In genomic region chr21:39315603-39316002, GRCh38 we compare ENCODE assay signal across 18 cellular contexts. TPM values are rescaled to one million over a fixed set of nuclear protein-coding genes. Genes with fewer than 3 reads are reported as not detected.
DNase-seq lines count a peak whose midpoint lies in the region; ATAC-seq, FAIRE-seq and TF ChIP-seq lines count a peak whose summit lies in the region.
"Had no signal": no experiment of that assay in that cellular context is flagged by ENCODE, and none has a peak within 500 bp of the region (broad histone marks: within the 10 kb centered on the region; RNA-seq: fewer than 3 reads in every experiment).

No MANE protein-coding gene starts in this region.

- TF ChIP-seq CTCF in OCI-LY7 (conservative IDR thresholded peaks at IDR 0.05; ENCODE audit: low read length) (0 out of 2 replicates have a peak, but pooled peaks have one; percentile 1), keratinocyte (optimal IDR thresholded peaks at IDR 0.05 in 1 of 3, IDR thresholded peaks at IDR 0.05 in 1 of 3, conservative IDR thresholded peaks at IDR 0.05 in 1 of 3; ENCODE audit: extremely low read depth in 1 of 3, insufficient read depth in 2 of 3, low read length in 3 of 3) (no peak), type B pancreatic cell (conservative IDR thresholded peaks at IDR 0.05) (no peak)

- H3K27ac ChIP-seq in OCI-LY7 (ENCODE audit: low read depth, low read length, poor library complexity, severe bottlenecking) (peak overlapping the region; percentile 90), keratinocyte (ENCODE audit: control insufficient read depth, insufficient read depth, low read length) (peak overlapping the region; percentile 16), caudate nucleus (ENCODE audit: low read depth, low read length) (no peak overlapping the region)
- H3K27ac ChIP-seq: thoracic aorta had no signal

- peaks cover 15% of the 10 kb centered on the region for H3K36me3 ChIP-seq in OCI-LY7 (ENCODE audit: insufficient read depth, low read length)
- no peaks in the 10 kb centered on the region for H3K36me3 ChIP-seq in keratinocyte (ENCODE audit: control insufficient read depth in 2 of 2, extremely low read depth in 1 of 2, insufficient read depth in 2 of 2, low read length in 2 of 2)
- peaks cover 16% of the 10 kb centered on the region for H3K36me3 ChIP-seq in MG63
- H3K36me3 ChIP-seq: thoracic aorta had no signal

- H3K4me2 ChIP-seq in OCI-LY7 (ENCODE audit: low read length) (peak overlapping the region; percentile 57), keratinocyte (ENCODE audit: control insufficient read depth, extremely low read depth, insufficient read depth, low read depth, low read length) (peak overlapping the region; percentile 9)

- H3K27me3 Mint-ChIP-seq in stimulated activated naive CD8-positive, alpha-beta T cell treated with anti-CD3 and anti-CD28 coated beads, Interleukin-15, Interleukin-2, amounts not matched to agents 100 ng/mL and 50 ng/mL, for 24 hours = no peaks in the 10 kb centered on the region
- H3K27me3 Mint-ChIP-seq in type B pancreatic cell = peaks cover 8% of the 10 kb centered on the region

- H3K27me3 ChIP-seq in keratinocyte (ENCODE audit: control insufficient read depth, extremely low read depth, insufficient read depth, low read length) = no peaks in the 10 kb centered on the region
- H3K27me3 ChIP-seq in MG63 = no peaks in the 10 kb centered on the region
- H3K27me3 ChIP-seq: hepatocyte, spleen had no signal

- H3K79me2 ChIP-seq in OCI-LY7 (ENCODE audit: insufficient read depth, low read depth, low read length) (peaks cover 26% of the 10 kb centered on the region), keratinocyte (ENCODE audit: control insufficient read depth, insufficient read depth, low read length) (peaks cover 15% of the 10 kb centered on the region)

- H3K36me3 Mint-ChIP-seq in stimulated activated naive CD8-positive, alpha-beta T cell treated with anti-CD3 and anti-CD28 coated beads, Interleukin-15, Interleukin-2, amounts not matched to agents 100 ng/mL and 50 ng/mL, for 24 hours (ENCODE audit: low read depth) = peaks cover 13% of the 10 kb centered on the region
- H3K36me3 Mint-ChIP-seq in type B pancreatic cell = peaks cover 16% of the 10 kb centered on the region

- H3K9me3 Mint-ChIP-seq in stimulated activated naive CD8-positive, alpha-beta T cell treated with anti-CD3 and anti-CD28 coated beads, Interleukin-15, Interleukin-2, amounts not matched to agents 100 ng/mL and 50 ng/mL, for 24 hours = no peaks in the 10 kb centered on the region
- H3K9me3 Mint-ChIP-seq in type B pancreatic cell = no peaks in the 10 kb centered on the region

- no peaks in the 10 kb centered on the region for H3K9me3 ChIP-seq in OCI-LY7 (ENCODE audit: low read length)
- H3K9me3 ChIP-seq in keratinocyte (ENCODE audit: control insufficient read depth, low read depth, low read length) = no peaks in the 10 kb centered on the region
- H3K9me3 ChIP-seq in MG63 = no peaks in the 10 kb centered on the region
- H3K9me3 ChIP-seq: spleen, thoracic aorta had no signal

- H3K9me2 ChIP-seq in OCI-LY7 (ENCODE audit: insufficient read depth, low read length) = no peaks in the 10 kb centered on the region

- DNase-seq in stimulated activated naive CD8-positive, alpha-beta T cell treated with anti-CD3 and anti-CD28 coated beads, Interleukin-15, Interleukin-2, amounts not matched to agents 100 U/mL and 50 U/mL, for 24 hours = no peak
- peak; percentile 19 for DNase-seq in OCI-LY7 (ENCODE audit: low spot score)
- DNase-seq in keratinocyte (ENCODE audit: low read depth, low spot score) = no peak
- DNase-seq in type B pancreatic cell (ENCODE audit: extremely low spot score, unreplicated experiment) = no peak
- no peak for DNase-seq in MG63
- DNase-seq in mesenteric fat pad (ENCODE audit: low spot score) = no peak
- no peak for DNase-seq in caudate nucleus (lab: John Stamatoyannopoulos, UW)
- DNase-seq: activated effector memory CD4-positive, alpha-beta T cell treated with anti-CD3 and anti-CD28 coated beads, Interleukin-2, amount 50 U/mL, for 16 hours; amygdala; NCI-H187; spleen had no signal

- H3K9ac ChIP-seq in keratinocyte (ENCODE audit: control insufficient read depth, extremely low read depth, insufficient read depth, low read length) = no peak overlapping the region

- no TSS peak for BruUV-seq in OCI-LY7 (replicated peaks; lab: Mats Ljungman, UMichigan)

- H3K4me1 ChIP-seq in OCI-LY7 (ENCODE audit: insufficient read depth, low read length, poor library complexity, severe bottlenecking) (peaks cover 68% of the 10 kb centered on the region), keratinocyte (ENCODE audit: control insufficient read depth, extremely low read depth, insufficient read depth, low read length) (peaks cover 42% of the 10 kb centered on the region)

- H4K20me1 ChIP-seq in OCI-LY7 (ENCODE audit: insufficient read depth, low read length) = peaks cover 9% of the 10 kb centered on the region
- H4K20me1 ChIP-seq in keratinocyte (ENCODE audit: control insufficient read depth, extremely low read depth, insufficient read depth, low read length) = no peaks in the 10 kb centered on the region

- CTCF ChIA-PET in OCI-LY7 (lab: Charles Lee; ENCODE audit: unreplicated experiment) = no interaction called here

- FAIRE-seq in keratinocyte (lab: Jason Lieb, UNC) = no peak
- FAIRE-seq: endometrium, islet of Langerhans had no signal

- ATAC-seq in stimulated activated naive CD8-positive, alpha-beta T cell treated with anti-CD3 and anti-CD28 coated beads, Interleukin-15, Interleukin-2, amounts not matched to agents 100 U/mL and 50 U/mL, for 24 hours = no peak
- ATAC-seq: Panc1 had no signal

- POLR2A ChIA-PET in OCI-LY7 (lab: Charles Lee) = interaction anchor here (0.6 to 7.6 kb wide), 7 partner anchors 11 to 72 kb away, joined by 3 to 50 read pairs (median 8); partner anchors contain the start of gene HMGN1

- peak overlapping the region; percentile 4 for H3K4me3 Mint-ChIP-seq in stimulated activated naive CD8-positive, alpha-beta T cell treated with anti-CD3 and anti-CD28 coated beads, Interleukin-15, Interleukin-2, amounts not matched to agents 100 ng/mL and 50 ng/mL, for 24 hours
- peak overlapping the region; percentile 18 for H3K4me3 Mint-ChIP-seq in type B pancreatic cell

- dilution Hi-C loops in keratinocyte (cut with MboI; ENCODE audit: extremely low pct_ligation_motif_present, low sequenced_read_pairs) = no loop called here

- H3K4me3 ChIP-seq in OCI-LY7 (ENCODE audit: low read depth, low read length, poor library complexity, severe bottlenecking) (peak overlapping the region; percentile 9), keratinocyte (ENCODE audit: control insufficient read depth in 2 of 3, extremely low read depth in 1 of 3, insufficient read depth in 2 of 3, low read depth in 1 of 3, low read length in 3 of 3) (no peak overlapping the region), MG63 (no peak overlapping the region)
- H3K4me3 ChIP-seq: hepatocyte, lung, thoracic aorta had no signal

- intact Hi-C loops in OCI-LY7 (cut with micrococcal nuclease; ENCODE audit: unreplicated experiment) = no loop called here

- peaks cover 49% of the 10 kb centered on the region for H3K4me1 Mint-ChIP-seq in stimulated activated naive CD8-positive, alpha-beta T cell treated with anti-CD3 and anti-CD28 coated beads, Interleukin-15, Interleukin-2, amounts not matched to agents 100 ng/mL and 50 ng/mL, for 24 hours (ENCODE audit: low read depth)
- peaks cover 38% of the 10 kb centered on the region for H3K4me1 Mint-ChIP-seq in type B pancreatic cell (ENCODE audit: unreplicated experiment)

- H2AFZ ChIP-seq in OCI-LY7 (ENCODE audit: low read length) = peak overlapping the region; percentile 75; the same call in 1 of the 2 replicates
- no peak overlapping the region for H2AFZ ChIP-seq in keratinocyte (ENCODE audit: control insufficient read depth, low read length)
- H2AFZ ChIP-seq: hepatocyte had no signal

- no peak overlapping the region for H3K27ac Mint-ChIP-seq in stimulated activated naive CD8-positive, alpha-beta T cell treated with anti-CD3 and anti-CD28 coated beads, Interleukin-15, Interleukin-2, amounts not matched to agents 100 ng/mL and 50 ng/mL, for 24 hours
- H3K27ac Mint-ChIP-seq in type B pancreatic cell = peak overlapping the region; percentile 21

- H3K9me1 ChIP-seq in keratinocyte (ENCODE audit: control insufficient read depth, extremely low read depth, insufficient read depth, low read length) = no peaks in the 10 kb centered on the region

RNA-seq across cellular contexts. Expression of gene BRWD1, which starts 2.2 kb away (rescaled TPM):
- total RNA-seq in OCI-LY7 (2014; rRNA removed; shearing (Covaris generic)) = 39.1 and 53.2 TPM in 2 replicates
- total RNA-seq in OCI-LY7 (2022) (61.7 and 68.6 TPM in 2 replicates), type B pancreatic cell (ENCODE audit: low replicate concordance) (44.7 and 48.0 TPM in 2 replicates), mesenteric fat pad (37.4 TPM)
- 8.2 to 15.1 TPM (median 11.3 TPM) in 3 replicates for polyA plus RNA-seq in keratinocyte
- 30.8 TPM for polyA plus RNA-seq in keratinocyte (2011; ENCODE audit: low read depth)
- polyA plus RNA-seq in keratinocyte (2011; cell fraction: cytosol; rRNA removed) = 6.8 and 11.0 TPM in 2 replicates
- polyA plus RNA-seq in keratinocyte (2011; cell fraction: nucleus; rRNA removed) = 13.7 and 23.3 TPM in 2 replicates
- 8.3 and 20.5 TPM in 2 replicates for polyA plus RNA-seq in keratinocyte (2012; ENCODE audit: low replicate concordance)
- 14.8 to 87.2 TPM (median 38.5 TPM) in 3 replicates for polyA minus RNA-seq in keratinocyte
- 15.9 TPM for polyA minus RNA-seq in keratinocyte (2011; cell fraction: cytosol; rRNA and poly(A)+ RNA removed)
- polyA minus RNA-seq in keratinocyte (2011; cell fraction: nucleus; rRNA and poly(A)+ RNA removed) = 49.0 and 84.9 TPM in 2 replicates
- total RNA-seq in MG63 (2014; rRNA removed; shearing (Covaris generic); ENCODE audit: low replicate concordance) = 33.8 and 67.0 TPM in 2 replicates

RNA-seq across cellular contexts. Expression of gene HMGN1, which starts 33.3 kb away (rescaled TPM):
- total RNA-seq in OCI-LY7 (2014; rRNA removed; shearing (Covaris generic)) = 264 and 349 TPM in 2 replicates
- total RNA-seq in OCI-LY7 (2022) = 492 and 532 TPM in 2 replicates
- 110 to 245 TPM (median 142 TPM) in 3 replicates for polyA plus RNA-seq in keratinocyte
- 89.4 TPM for polyA plus RNA-seq in keratinocyte (2011; ENCODE audit: low read depth)
- 146 and 208 TPM in 2 replicates for polyA plus RNA-seq in keratinocyte (2011; cell fraction: cytosol; rRNA removed)
- 80.9 and 133 TPM in 2 replicates for polyA plus RNA-seq in keratinocyte (2011; cell fraction: nucleus; rRNA removed)
- polyA plus RNA-seq in keratinocyte (2012; ENCODE audit: low replicate concordance) = 167 and 266 TPM in 2 replicates
- 13.2 to 72.1 TPM (median 20.4 TPM) in 3 replicates for polyA minus RNA-seq in keratinocyte
- 154 TPM for polyA minus RNA-seq in keratinocyte (2011; cell fraction: cytosol; rRNA and poly(A)+ RNA removed)
- polyA minus RNA-seq in keratinocyte (2011; cell fraction: nucleus; rRNA and poly(A)+ RNA removed) = 16.4 and 24.3 TPM in 2 replicates
- total RNA-seq in type B pancreatic cell (ENCODE audit: low replicate concordance) = 466 and 479 TPM in 2 replicates
- total RNA-seq in MG63 (2014; rRNA removed; shearing (Covaris generic); ENCODE audit: low replicate concordance) = 474 and 726 TPM in 2 replicates
- 88.1 TPM for total RNA-seq in mesenteric fat pad
